In genomic region chr12:32455607-32456063, GRCh38 we compare ENCODE assay signal across 8 cellular contexts. TPM values are rescaled to one million over a fixed set of nuclear protein-coding genes. Genes with fewer than 3 reads are reported as not detected.
DNase-seq lines count a peak whose midpoint lies in the region; ATAC-seq, FAIRE-seq and TF ChIP-seq lines count a peak whose summit lies in the region.

No MANE protein-coding gene starts in this region.

- H3K27me3 Mint-ChIP-seq in CD4-positive, alpha-beta T cell, result no peaks in the 10 kb centered on the region

- intact Hi-C loops in CD4-positive, alpha-beta T cell (cut with DNase I, micrococcal nuclease), result loop anchor here (5.0 to 10.0 kb wide), 3 partner anchors 219 to 1567 kb away; partner anchors contain the start of genes ALG10 (in 1 of the 2), DNM1L (in 1 of the 2) and YARS2 (in 1 of the 2)

- peak; percentile 54 for FAIRE-seq in GM19239 (lab: Jason Lieb, UNC)

- POLR2A ChIA-PET in CD4-positive, alpha-beta T cell (lab: Charles Lee), result interaction anchor here (1.7 kb wide), 1 partner anchor 300 kb away, joined by 6 read pairs; the partner anchor contains the start of gene YARS2

- no peaks in the 10 kb centered on the region for H3K36me3 Mint-ChIP-seq in CD4-positive, alpha-beta T cell (ENCODE audit: low read depth)

- H3K4me3 Mint-ChIP-seq in CD4-positive, alpha-beta T cell, result no peak overlapping the region

- no peak for DNase-seq in CD4-positive, alpha-beta T cell
- DNase-seq in GM19239 (ENCODE audit: insufficient read length, low spot score), result peak; percentile 18
- DNase-seq in NCI-H128 (lab: John Stamatoyannopoulos, UW; ENCODE audit: unreplicated experiment), result peak; percentile 41
- DNase-seq in SW480 (ENCODE audit: low spot score), result peak; percentile 74
- DNase-seq in fibroblast of the aortic adventitia (ENCODE audit: low read depth), result peak; percentile 89
- DNase-seq in omental fat pad (ENCODE audit: low spot score), result no peak
- DNase-seq in OCI-M2 (lab: John Stamatoyannopoulos, UW; ENCODE audit: unreplicated experiment), result no peak

- H3K27ac ChIP-seq in CD4-positive, alpha-beta T cell (ENCODE audit: low read depth, low read length), result no peak overlapping the region

- H3K4me3 ChIP-seq in fibroblast of the aortic adventitia (ENCODE audit: low read depth, low read length), result peak overlapping the region; percentile 51

- H3K9me3 Mint-ChIP-seq in CD4-positive, alpha-beta T cell, result no peaks in the 10 kb centered on the region

- peak; percentile 68 for TF ChIP-seq CTCF in CD4-positive, alpha-beta T cell (IDR thresholded peaks at IDR 0.05)
- TF ChIP-seq CTCF in fibroblast of the aortic adventitia (IDR thresholded peaks at IDR 0.05; ENCODE audit: insufficient read depth, low read length), result peak; percentile 55
- peak in 1 of 3 donors; percentile 6 for TF ChIP-seq CTCF in omental fat pad (IDR thresholded peaks at IDR 0.05)

- no peaks in the 10 kb centered on the region for H3K9me3 ChIP-seq in CD4-positive, alpha-beta T cell (ENCODE audit: control insufficient read depth, low read length)

- peaks cover 5% of the 10 kb centered on the region for H3K27me3 ChIP-seq in CD4-positive, alpha-beta T cell (ENCODE audit: control insufficient read depth, insufficient read depth, low read length)

- ATAC-seq in CD4-positive, alpha-beta T cell (ENCODE audit: poor library complexity), result no peak
- ATAC-seq in omental fat pad (ENCODE audit: low FRiP score) (peak; percentile 65), GM21619 (IDR thresholded peaks at IDR 0.05; ENCODE audit: unreplicated experiment) (no peak)

- CTCF ChIA-PET in CD4-positive, alpha-beta T cell (lab: Charles Lee), result interaction anchor here (1.4 kb wide), 1 partner anchor 9 kb away, joined by 3 read pairs; no protein-coding TSS in a partner anchor

- no peak overlapping the region for H3K27ac Mint-ChIP-seq in CD4-positive, alpha-beta T cell

- H3K4me1 Mint-ChIP-seq in CD4-positive, alpha-beta T cell (ENCODE audit: low read depth), result no peaks in the 10 kb centered on the region

RNA-seq across cellular contexts. Expression of gene FGD4, which starts 56.3 kb away (rescaled TPM):
- total RNA-seq in CD4-positive, alpha-beta T cell, result under 1 TPM; 0.25 to 0.34 TPM
- total RNA-seq in fibroblast of the aortic adventitia (ENCODE audit: low replicate concordance), result 5.6 and 55.6 TPM in 2 replicates
- 100 to 1,000 TPM in 1 of 4 donors, 10 to 100 TPM in 3; 43.1 to 111 (median 51.5) TPM for total RNA-seq in omental fat pad

Comparison
In these comparisons a context has a peak if more than half of its experiments do, and no peak if none do; other contexts are left out.
1. DNase-seq: peak in GM19239 (single experiment), NCI-H128 (single experiment), SW480 (single experiment) and fibroblast of the aortic adventitia (single experiment); none in CD4-positive, alpha-beta T cell (0 of 10), omental fat pad (single experiment) and OCI-M2 (single experiment).